In the genomic region with DNA sequence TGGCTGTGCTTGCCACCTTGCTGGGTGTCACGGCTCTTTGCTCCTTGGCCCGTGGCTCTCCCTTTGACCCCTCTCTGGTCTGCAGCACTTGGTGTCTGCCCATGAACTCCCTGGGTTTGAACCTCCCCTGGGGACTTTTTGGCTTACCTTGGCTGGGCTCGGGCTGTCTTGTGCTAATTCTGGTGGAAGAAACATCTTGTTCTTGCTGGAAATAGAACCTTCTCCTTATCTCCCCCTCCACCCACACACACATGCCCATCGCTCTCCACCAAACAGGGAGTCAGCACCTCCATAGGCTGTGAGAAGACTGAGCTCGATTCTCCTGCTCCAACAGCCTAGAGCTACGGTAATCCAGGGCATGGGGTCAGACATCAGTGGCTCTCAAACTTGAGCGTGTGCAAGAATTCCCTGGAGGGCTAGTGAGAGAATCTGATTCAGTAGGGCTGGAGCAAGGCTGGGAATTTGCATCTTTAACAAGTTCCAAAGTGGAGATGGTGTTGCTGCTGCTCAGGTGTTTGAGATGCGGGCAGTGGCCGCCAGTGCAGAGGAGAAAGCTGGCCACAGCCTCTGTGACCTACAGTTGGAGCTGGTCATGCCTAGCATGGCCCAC, we compare ENCODE assay signal across 17 cellular contexts.
"Had no signal": no experiment of that assay in that cellular context is flagged by ENCODE, and none has a peak within 500 bp of the region (broad histone marks: within the 10 kb centered on the region; RNA-seq: fewer than 3 reads in every experiment).

No MANE protein-coding gene starts in this region.

- H3K36me3 Mint-ChIP-seq: activated naive CD4-positive, alpha-beta T cell treated with anti-CD3 and anti-CD28 coated beads, Interleukin-2, amount 50 U/mL, for 72 hours; stimulated activated naive B cell treated with anti-CD40 and anti-IgM and Interleukin-4, amounts not matched to agents 10 μg/mL and 1 μg/mL and 100 μg/mL, for 72 hours had no signal

- H3K79me2 ChIP-seq: parathyroid adenoma had no signal

- H3K4me3 Mint-ChIP-seq: activated CD4-positive, alpha-beta T cell treated with anti-CD3 and anti-CD28 coated beads for 36 hours; activated CD8-positive, alpha-beta T cell treated with anti-CD3 and anti-CD28 coated beads, Interleukin-2, amount 10 ng/mL, durations not matched to agents 7 days and 5 days; activated T-cell treated with anti-CD3 and anti-CD28 coated beads, Interleukin-2, amount 50 U/mL, for 72 hours; stimulated activated naive B cell treated with anti-CD40 and anti-IgM and Interleukin-4, amounts not matched to agents 10 μg/mL and 1 μg/mL and 100 μg/mL, for 72 hours had no signal

- H3K36me3 ChIP-seq: gastroesophageal sphincter, transverse colon had no signal

- H3K4me3 ChIP-seq: body of pancreas, gastroesophageal sphincter, skin epidermis, transverse colon had no signal

- H3K9me3 ChIP-seq: body of pancreas, gastroesophageal sphincter, transverse colon had no signal

- H3K4me1 Mint-ChIP-seq: activated CD4-positive, alpha-beta T cell treated with anti-CD3 and anti-CD28 coated beads for 36 hours; stimulated activated naive B cell treated with anti-CD40 and anti-IgM and Interleukin-4, amounts not matched to agents 10 μg/mL and 1 μg/mL and 100 μg/mL, for 72 hours had no signal

- ATAC-seq: activated CD4-positive, alpha-beta T cell treated with anti-CD3 and anti-CD28 coated beads for 36 hours; activated CD8-positive, alpha-beta T cell treated with anti-CD3 and anti-CD28 coated beads, Interleukin-2, amount 10 ng/mL, durations not matched to agents 7 days and 5 days; activated naive CD4-positive, alpha-beta T cell treated with anti-CD3 and anti-CD28 coated beads, Interleukin-2, amount 50 U/mL, for 72 hours; activated T-cell treated with anti-CD3 and anti-CD28 coated beads, Interleukin-2, amount 50 U/mL, for 72 hours; body of pancreas; gastroesophageal sphincter; SK-N-SH treated with all-trans-retinoic acid at 6 μM for 48 hours; stimulated activated naive B cell treated with anti-CD40 and anti-IgM and Interleukin-4, amounts not matched to agents 10 μg/mL and 1 μg/mL and 100 μg/mL, for 72 hours had no signal

- H3K27ac ChIP-seq: body of pancreas, gastroesophageal sphincter, parathyroid adenoma, skin epidermis, transverse colon had no signal

- H3K9ac ChIP-seq: parathyroid adenoma had no signal

- H3K9me3 Mint-ChIP-seq: activated naive CD4-positive, alpha-beta T cell treated with anti-CD3 and anti-CD28 coated beads, Interleukin-2, amount 50 U/mL, for 72 hours; activated T-cell treated with anti-CD3 and anti-CD28 coated beads, Interleukin-2, amount 50 U/mL, for 72 hours; stimulated activated naive B cell treated with anti-CD40 and anti-IgM and Interleukin-4, amounts not matched to agents 10 μg/mL and 1 μg/mL and 100 μg/mL, for 72 hours had no signal

- DNase-seq: activated CD4-positive, alpha-beta T cell treated with anti-CD3 and anti-CD28 coated beads for 36 hours; activated CD8-positive, alpha-beta memory T cell treated with anti-CD3 and anti-CD28 coated beads, Interleukin-2, amount 50 U/mL, for 4 hours; activated CD8-positive, alpha-beta T cell treated with anti-CD3 and anti-CD28 coated beads, Interleukin-2, amount 10 ng/mL, durations not matched to agents 7 days and 5 days; activated gamma-delta T cell; activated T-cell treated with anti-CD3 and anti-CD28 coated beads, Interleukin-2, amount 50 U/mL, for 72 hours; body of pancreas; central memory CD4-positive, alpha-beta T cell; effector memory CD4-positive, alpha-beta T cell; stimulated activated CD4-positive, alpha-beta T cell treated with anti-CD3 and anti-CD28 coated beads, Interleukin-15, amount 100 ng/mL, for 24 hours; stimulated activated CD4-positive, alpha-beta T cell treated with anti-CD3 and anti-CD28 coated beads, Interleukin-4, amount 100 ng/mL, for 1 hour; stimulated activated naive B cell treated with anti-CD40 and anti-IgM and Interleukin-4, amounts not matched to agents 10 μg/mL and 1 μg/mL and 100 μg/mL, for 72 hours; transverse colon had no signal

- H3K27me3 ChIP-seq: body of pancreas, gastroesophageal sphincter, transverse colon had no signal

- H3K4me1 ChIP-seq: body of pancreas, gastroesophageal sphincter, transverse colon had no signal

- H3K27ac Mint-ChIP-seq: activated CD4-positive, alpha-beta T cell treated with anti-CD3 and anti-CD28 coated beads for 36 hours; activated CD8-positive, alpha-beta T cell treated with anti-CD3 and anti-CD28 coated beads, Interleukin-2, amount 10 ng/mL, durations not matched to agents 7 days and 5 days; activated naive CD4-positive, alpha-beta T cell treated with anti-CD3 and anti-CD28 coated beads, Interleukin-2, amount 50 U/mL, for 72 hours; activated T-cell treated with anti-CD3 and anti-CD28 coated beads, Interleukin-2, amount 50 U/mL, for 72 hours; stimulated activated naive B cell treated with anti-CD40 and anti-IgM and Interleukin-4, amounts not matched to agents 10 μg/mL and 1 μg/mL and 100 μg/mL, for 72 hours had no signal

- H2AFZ ChIP-seq: parathyroid adenoma had no signal
